ENCODE assay signal across 1 cellular context in the genomic region with DNA sequence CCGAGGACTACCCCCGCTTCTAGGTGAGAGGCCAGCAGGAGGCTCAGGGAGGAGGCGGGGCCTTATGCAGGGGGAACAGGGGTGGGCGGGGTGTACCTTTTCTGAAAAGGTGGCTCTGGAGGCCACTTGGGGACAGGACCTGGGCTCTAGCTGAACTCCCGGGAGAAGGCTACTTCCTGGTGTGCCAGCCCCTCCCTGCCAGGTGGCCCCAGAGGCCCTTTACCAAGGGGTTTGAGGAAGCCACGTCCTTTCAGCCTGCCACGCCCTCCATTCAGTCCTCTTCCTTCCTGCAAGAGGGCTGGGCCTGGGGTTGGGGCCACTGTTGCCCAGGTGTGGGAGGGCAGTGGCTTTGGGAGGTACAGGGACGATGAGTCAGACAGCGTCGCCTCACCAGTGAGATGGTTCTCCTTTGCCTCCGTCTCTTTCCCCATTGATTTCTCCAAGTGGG.
TF ChIP-seq lines count a peak whose summit lies in the region.
"Not testable (repeated sequence)": the region's sequence is repeated elsewhere in the genome, so short reads cannot be mapped to it uniquely, and the experiment has no call there.

No MANE protein-coding gene starts in this region.

TF ChIP-seq in K562, 482 proteins besides CTCF, POLR2A, EP300 and RAD21:
- TF ChIP-seq, protein P1, sequence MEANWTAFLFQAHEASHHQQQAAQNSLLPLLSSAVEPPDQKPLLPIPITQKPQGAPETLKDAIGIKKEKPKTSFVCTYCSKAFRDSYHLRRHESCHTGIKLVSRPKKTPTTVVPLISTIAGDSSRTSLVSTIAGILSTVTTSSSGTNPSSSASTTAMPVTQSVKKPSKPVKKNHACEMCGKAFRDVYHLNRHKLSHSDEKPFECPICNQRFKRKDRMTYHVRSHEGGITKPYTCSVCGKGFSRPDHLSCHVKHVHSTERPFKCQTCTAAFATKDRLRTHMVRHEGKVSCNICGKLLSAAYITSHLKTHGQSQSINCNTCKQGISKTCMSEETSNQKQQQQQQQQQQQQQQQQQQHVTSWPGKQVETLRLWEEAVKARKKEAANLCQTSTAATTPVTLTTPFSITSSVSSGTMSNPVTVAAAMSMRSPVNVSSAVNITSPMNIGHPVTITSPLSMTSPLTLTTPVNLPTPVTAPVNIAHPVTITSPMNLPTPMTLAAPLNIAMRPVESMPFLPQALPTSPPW (CRISPR knock-in tag; IDR thresholded peaks at IDR 0.05), result peak; percentile 9; the same call in 1 of the 2 replicates
- TF ChIP-seq CTBP1 (IDR thresholded peaks at IDR 0.05; ENCODE audit: borderline replicate concordance), result 0 out of 2 replicates have a peak, but pooled peaks have one; percentile 42
- peak; percentile 44; the same call in 1 of the 2 replicates for TF ChIP-seq JUND (IDR thresholded peaks at IDR 0.05; ENCODE audit: borderline replicate concordance, low read depth, low read length)
- TF ChIP-seq JUND (tag; IDR thresholded peaks at IDR 0.05; ENCODE audit: borderline replicate concordance, low read depth, low read length), result not testable (repeated sequence)
TF ChIP-seq in K562: peak in this region for 3; not testable (repeated sequence) for 479.
